Comparison of ENCODE assay signal across 8 cellular contexts in genomic region chr1:154973344-154974085, GRCh38. TPM values are rescaled to one million over a fixed set of nuclear protein-coding genes. Genes with fewer than 3 reads are reported as not detected.
A peak's percentile ranks its signal among the peaks of the same experiment; 100 is the strongest.
DNase-seq lines count a peak whose midpoint lies in the region; ATAC-seq, FAIRE-seq and TF ChIP-seq lines count a peak whose summit lies in the region.

No MANE protein-coding gene starts in this region.

- peak in 1 of 2 experiments; percentile 29; a peak in 1 of 4 replicates for TF ChIP-seq EP300 in HepG2 (IDR thresholded peaks at IDR 0.05; ENCODE audit: low read depth in 2 of 2, low read length in 2 of 2)
- no peak for TF ChIP-seq EP300 in HepG2 (CRISPR knock-in tag; IDR thresholded peaks at IDR 0.05; ENCODE audit: borderline replicate concordance)

- peaks cover 0 to 16% of the 10 kb centered on the region in 2 experiments for H3K36me3 ChIP-seq in HepG2 (replicated peaks in 1 of 2; ENCODE audit: control insufficient read depth in 1 of 2, insufficient read depth in 2 of 2, low read length in 2 of 2)

- peak overlapping the region; percentile 98 for H3K9ac ChIP-seq in HepG2 (ENCODE audit: insufficient read depth, low read depth, low read length)

- FAIRE-seq in HepG2 (lab: Jason Lieb, UNC) = peak; percentile 95

- peaks cover 69% of the 10 kb centered on the region for H3K4me1 ChIP-seq in HepG2 (ENCODE audit: insufficient read depth, low read length)

- H3K27me3 ChIP-seq in dorsolateral prefrontal cortex (no peaks in the 10 kb centered on the region), HepG2 (ENCODE audit: control insufficient read depth in 1 of 2, insufficient read depth in 2 of 2, low read length in 2 of 2) (no peaks in the 10 kb centered on the region; a peak in 1 of 5 replicates)

- ATAC-seq in HG03432 (IDR thresholded peaks at IDR 0.05; ENCODE audit: unreplicated experiment) (peak; percentile 24), HepG2 (peak; percentile 12), HG03095 (IDR thresholded peaks at IDR 0.05; ENCODE audit: unreplicated experiment) (no peak)

- WGBS in HepG2 (ENCODE audit: low lambda C conversion rate) = 1% methylated on average over 35 of the region's 35 CpGs

- DNase-seq in G401 (ENCODE audit: low spot score) (peak; percentile 90), NCI-H748 treated with DMSO at 0.1 percent for 48 hours (lab: John Stamatoyannopoulos, UW) (peak; percentile 90), dorsolateral prefrontal cortex (peak; percentile 68 to 90 (median 82)), HepG2 (ENCODE audit: low spot score) (peak; percentile 99)
- DNase-seq in activated CD4-positive, alpha-beta T cell treated with anti-CD3 and anti-CD28 coated beads, Interleukin-2, amount 50 U/mL, for 24 hours (ENCODE audit: low read depth in 1 of 2, low spot score in 1 of 2) = peak; percentile 86 to 91
- DNase-seq in stimulated activated CD4-positive, alpha-beta T cell treated with anti-CD3 and anti-CD28 coated beads, Interleukin-2, amount 100 ng/mL, for 4 hours (ENCODE audit: low read depth) = peak; percentile 85

- in situ Hi-C loops in G401 (cut with HindIII; ENCODE audit: low sequenced_read_pairs) = no loop called here
- in situ Hi-C loops in HepG2 (cut with HindIII; ENCODE audit: extremely low pct_ligation_motif_present, low pct_unique_long_range_greater_than_20kb) = no loop called here

- no peaks in the 10 kb centered on the region for H4K20me1 ChIP-seq in HepG2 (ENCODE audit: insufficient read depth, low read length)

- TF ChIP-seq POLR2A in HepG2 (IDR thresholded peaks at IDR 0.05; ENCODE audit: insufficient read depth in 1 of 2, low read depth in 2 of 2, low read length in 2 of 2) = peak; percentile 87 to 88

- H3K27ac ChIP-seq in dorsolateral prefrontal cortex (peak overlapping the region; percentile 80 to 100 (median 96)), HepG2 (ENCODE audit: extremely low read length, insufficient read depth, low read length) (peak overlapping the region; percentile 100)

- intact Hi-C loops in dorsolateral prefrontal cortex (cut with DNase I) (no loop called here), HepG2 (cut with micrococcal nuclease; ENCODE audit: unreplicated experiment) (loop anchor here (1.0 to 2.0 kb wide), 3 partner anchors 17 to 89 kb away; partner anchors contain the start of genes EFNA4 and PBXIP1)

- no peaks in the 10 kb centered on the region for H3K9me3 ChIP-seq in HepG2 (ENCODE audit: low read length)

- POLR2A ChIA-PET in HepG2 (lab: Yijun Ruan, JAX) = interaction anchor here (0.7 to 6.6 kb wide), 21 partner anchors 11 to 753 kb away, joined by 3 to 148 read pairs (median 11); partner anchors contain the start of genes ADAM15, FLAD1, LENEP and PBXIP1

- H3K4me2 ChIP-seq in HepG2 (ENCODE audit: low read depth, low read length) = peak overlapping the region; percentile 100

- H3K4me3 ChIP-seq in dorsolateral prefrontal cortex (peak overlapping the region; percentile 61 to 97 (median 79)), HepG2 (replicated peaks in 1 of 3; ENCODE audit: insufficient read depth in 1 of 3, low read depth in 2 of 3, low read length in 3 of 3) (peak overlapping the region; percentile 65 to 84 (median 70))

- CTCF ChIA-PET in HepG2 (lab: Yijun Ruan, JAX; ENCODE audit: low intra/inter-chr PET ratio, low total read pairs) = interaction anchor here (1.0 kb wide), 1 partner anchor 11 kb away, joined by 3 read pairs; no protein-coding TSS in a partner anchor

- no peak overlapping the region for H2AFZ ChIP-seq in HepG2 (ENCODE audit: low read length)

- TF ChIP-seq CTCF in dorsolateral prefrontal cortex (IDR thresholded peaks at IDR 0.05 in 54 of 56, conservative IDR thresholded peaks at IDR 0.05 in 2 of 56; ENCODE audit: low read depth in 1 of 56, partially characterized antibody in 56 of 56) = peak in 29 of 56 donors; percentile 5 to 46 (median 26)
- no peak; the same call in 1 of the 2 replicates for TF ChIP-seq CTCF in HepG2 (CRISPR knock-in tag; IDR thresholded peaks at IDR 0.05)

- peaks cover 69% of the 10 kb centered on the region for H3K79me2 ChIP-seq in HepG2 (ENCODE audit: insufficient read depth, low read length)

- peak; percentile 30 for TF ChIP-seq RAD21 in HepG2 (CRISPR knock-in tag; IDR thresholded peaks at IDR 0.05)

- BruUV-seq in HepG2 (replicated peaks; lab: Mats Ljungman, UMichigan) = no TSS peak

RNA-seq across cellular contexts. Expression of gene CKS1B, which starts 1.0 kb away (rescaled TPM):
- total RNA-seq in G401 (2014; rRNA removed; shearing (Covaris generic)) = 187 and 192 TPM in 2 replicates
- 10 to 100 TPM in 89 of 120 experiments, 1 to 10 TPM in 31; 4.1 to 21.6 (median 11.6) TPM for total RNA-seq in dorsolateral prefrontal cortex
- total RNA-seq in HepG2 (2016; rRNA removed; fragmentation: Illumina TruSeq; extraction: Trizol) = 217 and 268 TPM in 2 replicates
- 95.8 and 111 TPM in 2 replicates for total RNA-seq in HepG2 (2016; cell fraction: cytosol; rRNA removed; fragmentation: Illumina TruSeq; extraction: Trizol; ENCODE audit: low read depth)
- 219 and 283 TPM in 2 replicates for total RNA-seq in HepG2 (2016; cell fraction: insoluble cytoplasmic fraction; rRNA removed; fragmentation: Illumina TruSeq; extraction: Trizol)
- total RNA-seq in HepG2 (2016; cell fraction: membrane; rRNA removed; fragmentation: Illumina TruSeq; extraction: Trizol) = 160 and 171 TPM in 2 replicates
- 75.7 and 82.8 TPM in 2 replicates for total RNA-seq in HepG2 (2016; cell fraction: nucleus; rRNA removed; fragmentation: Illumina TruSeq; extraction: Trizol)
- polyA plus RNA-seq in HepG2 (2011; rRNA removed) = 122 and 222 TPM in 2 replicates
- 141 and 184 TPM in 2 replicates for polyA plus RNA-seq in HepG2 (2011; cell fraction: cytosol; rRNA removed)
- 54.7 and 67.5 TPM in 2 replicates for polyA plus RNA-seq in HepG2 (2011; cell fraction: nucleus; rRNA removed)
- 103 and 128 TPM in 2 replicates for polyA plus RNA-seq in HepG2 (2012)
- polyA plus RNA-seq in HepG2 (2016; cell fraction: cytosol; fragmentation: Illumina TruSeq; extraction: Trizol; ENCODE audit: low read depth) = 98.3 and 114 TPM in 2 replicates
- polyA plus RNA-seq in HepG2 (2016; cell fraction: insoluble cytoplasmic fraction; fragmentation: Illumina TruSeq; extraction: Trizol; ENCODE audit: low read depth) = 306 and 328 TPM in 2 replicates
- 149 and 155 TPM in 2 replicates for polyA plus RNA-seq in HepG2 (2016; cell fraction: membrane; fragmentation: Illumina TruSeq; extraction: Trizol; ENCODE audit: low read depth)
- polyA plus RNA-seq in HepG2 (2016; cell fraction: nucleus; fragmentation: Illumina TruSeq; extraction: Trizol; ENCODE audit: insufficient read depth, low read depth) = 139 and 158 TPM in 2 replicates
- polyA minus RNA-seq in HepG2 (2011; rRNA and poly(A)+ RNA removed; ENCODE audit: low replicate concordance) = 89.2 and 369 TPM in 2 replicates
- polyA minus RNA-seq in HepG2 (2011; cell fraction: cytosol; rRNA and poly(A)+ RNA removed) = 31.4 and 39.6 TPM in 2 replicates
- 20.0 and 31.2 TPM in 2 replicates for polyA minus RNA-seq in HepG2 (2011; cell fraction: nucleus; rRNA and poly(A)+ RNA removed)

RNA-seq across cellular contexts. Expression of gene SHC1, which starts 3.0 kb away (rescaled TPM):
- total RNA-seq in G401 (2014; rRNA removed; shearing (Covaris generic)) = 204 and 265 TPM in 2 replicates
- total RNA-seq in dorsolateral prefrontal cortex (10 to 100 TPM; 19.6 to 84.4 (median 32.6) TPM), HepG2 (2016; rRNA removed; fragmentation: Illumina TruSeq; extraction: Trizol) (52.0 and 55.0 TPM in 2 replicates)
- 10.4 and 11.4 TPM in 2 replicates for total RNA-seq in HepG2 (2016; cell fraction: cytosol; rRNA removed; fragmentation: Illumina TruSeq; extraction: Trizol; ENCODE audit: low read depth)
- total RNA-seq in HepG2 (2016; cell fraction: insoluble cytoplasmic fraction; rRNA removed; fragmentation: Illumina TruSeq; extraction: Trizol) = 43.4 and 62.0 TPM in 2 replicates
- 32.4 and 34.5 TPM in 2 replicates for total RNA-seq in HepG2 (2016; cell fraction: membrane; rRNA removed; fragmentation: Illumina TruSeq; extraction: Trizol)
- 38.5 and 42.7 TPM in 2 replicates for total RNA-seq in HepG2 (2016; cell fraction: nucleus; rRNA removed; fragmentation: Illumina TruSeq; extraction: Trizol)
- 137 and 146 TPM in 2 replicates for polyA plus RNA-seq in HepG2 (2011; rRNA removed)
- 58.2 and 72.4 TPM in 2 replicates for polyA plus RNA-seq in HepG2 (2011; cell fraction: cytosol; rRNA removed)
- 261 and 328 TPM in 2 replicates for polyA plus RNA-seq in HepG2 (2011; cell fraction: nucleus; rRNA removed)
- polyA plus RNA-seq in HepG2 (2012) = 46.9 and 60.8 TPM in 2 replicates
- 13.4 and 13.5 TPM in 2 replicates for polyA plus RNA-seq in HepG2 (2016; cell fraction: cytosol; fragmentation: Illumina TruSeq; extraction: Trizol; ENCODE audit: low read depth)
- polyA plus RNA-seq in HepG2 (2016; cell fraction: insoluble cytoplasmic fraction; fragmentation: Illumina TruSeq; extraction: Trizol; ENCODE audit: low read depth) = 59.8 and 73.1 TPM in 2 replicates
- 34.6 and 37.7 TPM in 2 replicates for polyA plus RNA-seq in HepG2 (2016; cell fraction: membrane; fragmentation: Illumina TruSeq; extraction: Trizol; ENCODE audit: low read depth)
- polyA plus RNA-seq in HepG2 (2016; cell fraction: nucleus; fragmentation: Illumina TruSeq; extraction: Trizol; ENCODE audit: insufficient read depth, low read depth) = 141 and 171 TPM in 2 replicates
- polyA minus RNA-seq in HepG2 (2011; rRNA and poly(A)+ RNA removed; ENCODE audit: low replicate concordance) = 119 and 193 TPM in 2 replicates
- 49.8 and 52.4 TPM in 2 replicates for polyA minus RNA-seq in HepG2 (2011; cell fraction: cytosol; rRNA and poly(A)+ RNA removed)
- polyA minus RNA-seq in HepG2 (2011; cell fraction: nucleus; rRNA and poly(A)+ RNA removed) = 37.5 and 41.5 TPM in 2 replicates

RNA-seq across cellular contexts. Expression of gene FLAD1, which starts 9.6 kb away (rescaled TPM):
- 39.9 and 49.4 TPM in 2 replicates for total RNA-seq in G401 (2014; rRNA removed; shearing (Covaris generic))
- total RNA-seq in dorsolateral prefrontal cortex = 10 to 100 TPM; 16.1 to 42.6 (median 25.5) TPM
- 32.8 and 32.9 TPM in 2 replicates for total RNA-seq in HepG2 (2016; rRNA removed; fragmentation: Illumina TruSeq; extraction: Trizol)
- 21.5 and 22.7 TPM in 2 replicates for total RNA-seq in HepG2 (2016; cell fraction: cytosol; rRNA removed; fragmentation: Illumina TruSeq; extraction: Trizol; ENCODE audit: low read depth)
- 29.0 and 37.1 TPM in 2 replicates for total RNA-seq in HepG2 (2016; cell fraction: insoluble cytoplasmic fraction; rRNA removed; fragmentation: Illumina TruSeq; extraction: Trizol)
- total RNA-seq in HepG2 (2016; cell fraction: membrane; rRNA removed; fragmentation: Illumina TruSeq; extraction: Trizol) = 23.4 and 27.9 TPM in 2 replicates
- total RNA-seq in HepG2 (2016; cell fraction: nucleus; rRNA removed; fragmentation: Illumina TruSeq; extraction: Trizol) = 37.9 and 38.9 TPM in 2 replicates
- polyA plus RNA-seq in HepG2 (2011; rRNA removed) = 25.9 and 30.3 TPM in 2 replicates
- 16.4 and 22.8 TPM in 2 replicates for polyA plus RNA-seq in HepG2 (2011; cell fraction: cytosol; rRNA removed)
- 84.3 and 94.4 TPM in 2 replicates for polyA plus RNA-seq in HepG2 (2011; cell fraction: nucleus; rRNA removed)
- polyA plus RNA-seq in HepG2 (2012) = 15.3 and 18.2 TPM in 2 replicates
- polyA plus RNA-seq in HepG2 (2016; cell fraction: cytosol; fragmentation: Illumina TruSeq; extraction: Trizol; ENCODE audit: low read depth) = 17.3 and 18.3 TPM in 2 replicates
- 28.5 and 31.1 TPM in 2 replicates for polyA plus RNA-seq in HepG2 (2016; cell fraction: insoluble cytoplasmic fraction; fragmentation: Illumina TruSeq; extraction: Trizol; ENCODE audit: low read depth)
- 17.7 and 19.3 TPM in 2 replicates for polyA plus RNA-seq in HepG2 (2016; cell fraction: membrane; fragmentation: Illumina TruSeq; extraction: Trizol; ENCODE audit: low read depth)
- polyA plus RNA-seq in HepG2 (2016; cell fraction: nucleus; fragmentation: Illumina TruSeq; extraction: Trizol; ENCODE audit: insufficient read depth, low read depth) = 64.3 and 72.6 TPM in 2 replicates
- polyA minus RNA-seq in HepG2 (2011; rRNA and poly(A)+ RNA removed; ENCODE audit: low replicate concordance) = 34.0 and 163 TPM in 2 replicates
- 7.6 and 9.5 TPM in 2 replicates for polyA minus RNA-seq in HepG2 (2011; cell fraction: cytosol; rRNA and poly(A)+ RNA removed)
- 15.7 and 16.8 TPM in 2 replicates for polyA minus RNA-seq in HepG2 (2011; cell fraction: nucleus; rRNA and poly(A)+ RNA removed)

RNA-seq across cellular contexts. Expression of gene PYGO2, which starts 11.9 kb away (rescaled TPM):
- total RNA-seq in G401 (2014; rRNA removed; shearing (Covaris generic)) = 16.9 and 24.2 TPM in 2 replicates
- total RNA-seq in dorsolateral prefrontal cortex (10 to 100 TPM; 26.9 to 46.0 (median 33.8) TPM), HepG2 (2016; rRNA removed; fragmentation: Illumina TruSeq; extraction: Trizol) (20.3 and 21.3 TPM in 2 replicates)
- 3.2 and 3.5 TPM in 2 replicates for total RNA-seq in HepG2 (2016; cell fraction: cytosol; rRNA removed; fragmentation: Illumina TruSeq; extraction: Trizol; ENCODE audit: low read depth)
- total RNA-seq in HepG2 (2016; cell fraction: insoluble cytoplasmic fraction; rRNA removed; fragmentation: Illumina TruSeq; extraction: Trizol) = 19.3 and 19.4 TPM in 2 replicates
- total RNA-seq in HepG2 (2016; cell fraction: membrane; rRNA removed; fragmentation: Illumina TruSeq; extraction: Trizol) = 14.9 and 16.1 TPM in 2 replicates
- total RNA-seq in HepG2 (2016; cell fraction: nucleus; rRNA removed; fragmentation: Illumina TruSeq; extraction: Trizol) = 10.9 and 15.3 TPM in 2 replicates
- polyA plus RNA-seq in HepG2 (2011; rRNA removed) = 21.8 and 24.3 TPM in 2 replicates
- polyA plus RNA-seq in HepG2 (2011; cell fraction: cytosol; rRNA removed) = 16.5 and 18.4 TPM in 2 replicates
- 31.3 and 35.1 TPM in 2 replicates for polyA plus RNA-seq in HepG2 (2011; cell fraction: nucleus; rRNA removed)
- 16.9 and 18.8 TPM in 2 replicates for polyA plus RNA-seq in HepG2 (2012)
- polyA plus RNA-seq in HepG2 (2016; cell fraction: cytosol; fragmentation: Illumina TruSeq; extraction: Trizol; ENCODE audit: low read depth) = 3.3 TPM in 2 replicates
- polyA plus RNA-seq in HepG2 (2016; cell fraction: insoluble cytoplasmic fraction; fragmentation: Illumina TruSeq; extraction: Trizol; ENCODE audit: low read depth) = 23.0 and 27.3 TPM in 2 replicates
- 11.9 and 12.7 TPM in 2 replicates for polyA plus RNA-seq in HepG2 (2016; cell fraction: membrane; fragmentation: Illumina TruSeq; extraction: Trizol; ENCODE audit: low read depth)
- polyA plus RNA-seq in HepG2 (2016; cell fraction: nucleus; fragmentation: Illumina TruSeq; extraction: Trizol; ENCODE audit: insufficient read depth, low read depth) = 25.6 and 27.8 TPM in 2 replicates
- polyA minus RNA-seq in HepG2 (2011; rRNA and poly(A)+ RNA removed; ENCODE audit: low replicate concordance) = 20.6 and 39.8 TPM in 2 replicates
- 12.1 and 13.1 TPM in 2 replicates for polyA minus RNA-seq in HepG2 (2011; cell fraction: cytosol; rRNA and poly(A)+ RNA removed)
- polyA minus RNA-seq in HepG2 (2011; cell fraction: nucleus; rRNA and poly(A)+ RNA removed) = 11.5 and 15.9 TPM in 2 replicates

RNA-seq across cellular contexts. Expression of gene PBXIP1, which starts 17.6 kb away (rescaled TPM):
- total RNA-seq in G401 (2014; rRNA removed; shearing (Covaris generic)) = 25.9 and 36.5 TPM in 2 replicates
- total RNA-seq in dorsolateral prefrontal cortex (100 to 1,000 TPM in 54 of 120 experiments, 10 to 100 TPM in 66; 40.2 to 244 (median 96.9) TPM), HepG2 (2016; rRNA removed; fragmentation: Illumina TruSeq; extraction: Trizol) (7.3 and 16.3 TPM in 2 replicates)
- total RNA-seq in HepG2 (2016; cell fraction: cytosol; rRNA removed; fragmentation: Illumina TruSeq; extraction: Trizol; ENCODE audit: low read depth) = 2.0 and 2.1 TPM in 2 replicates
- total RNA-seq in HepG2 (2016; cell fraction: insoluble cytoplasmic fraction; rRNA removed; fragmentation: Illumina TruSeq; extraction: Trizol) = 5.9 and 16.8 TPM in 2 replicates
- 2.1 and 2.2 TPM in 2 replicates for total RNA-seq in HepG2 (2016; cell fraction: membrane; rRNA removed; fragmentation: Illumina TruSeq; extraction: Trizol)
- total RNA-seq in HepG2 (2016; cell fraction: nucleus; rRNA removed; fragmentation: Illumina TruSeq; extraction: Trizol) = 16.4 and 17.3 TPM in 2 replicates
- polyA plus RNA-seq in HepG2 (2011; rRNA removed) = 31.9 and 40.0 TPM in 2 replicates
- 30.4 and 31.5 TPM in 2 replicates for polyA plus RNA-seq in HepG2 (2011; cell fraction: cytosol; rRNA removed)
- 31.2 and 36.7 TPM in 2 replicates for polyA plus RNA-seq in HepG2 (2011; cell fraction: nucleus; rRNA removed)
- polyA plus RNA-seq in HepG2 (2012) = 17.1 and 23.1 TPM in 2 replicates
- polyA plus RNA-seq in HepG2 (2016; cell fraction: cytosol; fragmentation: Illumina TruSeq; extraction: Trizol; ENCODE audit: low read depth) = 0.68 and 0.86 TPM in 2 replicates
- polyA plus RNA-seq in HepG2 (2016; cell fraction: insoluble cytoplasmic fraction; fragmentation: Illumina TruSeq; extraction: Trizol; ENCODE audit: low read depth) = 5.1 and 5.5 TPM in 2 replicates
- polyA plus RNA-seq in HepG2 (2016; cell fraction: membrane; fragmentation: Illumina TruSeq; extraction: Trizol; ENCODE audit: low read depth) = 1.1 and 1.3 TPM in 2 replicates
- 22.7 and 24.2 TPM in 2 replicates for polyA plus RNA-seq in HepG2 (2016; cell fraction: nucleus; fragmentation: Illumina TruSeq; extraction: Trizol; ENCODE audit: insufficient read depth, low read depth)
- 25.2 and 29.8 TPM in 2 replicates for polyA minus RNA-seq in HepG2 (2011; rRNA and poly(A)+ RNA removed; ENCODE audit: low replicate concordance)
- 12.7 and 15.3 TPM in 2 replicates for polyA minus RNA-seq in HepG2 (2011; cell fraction: cytosol; rRNA and poly(A)+ RNA removed)
- polyA minus RNA-seq in HepG2 (2011; cell fraction: nucleus; rRNA and poly(A)+ RNA removed) = 12.6 and 15.4 TPM in 2 replicates
